Comparison of ENCODE assay signal across 1 cellular context in genomic region chr2:208252766-208253492, GRCh38.
A peak's percentile ranks its signal among the peaks of the same experiment; 100 is the strongest.
TF ChIP-seq lines count a peak whose summit lies in the region.

No MANE protein-coding gene starts in this region.

TF ChIP-seq in HepG2, 621 proteins besides CTCF, POLR2A, EP300 and RAD21 (continued from another document and continues in another):
- TF ChIP-seq PRDM10 (CRISPR knock-in tag; IDR thresholded peaks at IDR 0.05; ENCODE audit: low read depth) (no peak), MAFK (conservative IDR thresholded peaks at IDR 0.05 in 1 of 2, IDR thresholded peaks at IDR 0.05 in 1 of 2; ENCODE audit: low read length in 2 of 2) (peak; percentile 52 to 60), ZNF276 (CRISPR knock-in tag; IDR thresholded peaks at IDR 0.05; ENCODE audit: low read depth) (no peak), NR2C2 (CRISPR knock-in tag; IDR thresholded peaks at IDR 0.05; ENCODE audit: borderline replicate concordance) (no peak), DNMT3B (CRISPR knock-in tag; conservative IDR thresholded peaks at IDR 0.05) (no peak), REPIN1 (CRISPR knock-in tag; IDR thresholded peaks at IDR 0.05; ENCODE audit: borderline replicate concordance, low read depth) (0 out of 2 replicates have a peak, but pooled peaks have one; percentile 12), HDAC2 (CRISPR knock-in tag; IDR thresholded peaks at IDR 0.05) (no peak), GFI1 (CRISPR knock-in tag; IDR thresholded peaks at IDR 0.05; ENCODE audit: borderline replicate concordance) (no peak), MBD4 (IDR thresholded peaks at IDR 0.05; ENCODE audit: borderline replicate concordance, low read length) (no peak), POGK (CRISPR knock-in tag; conservative IDR thresholded peaks at IDR 0.05) (no peak), MEIS2 (CRISPR knock-in tag; IDR thresholded peaks at IDR 0.05) (no peak), ARHGAP35 (CRISPR knock-in tag; IDR thresholded peaks at IDR 0.05; ENCODE audit: borderline replicate concordance) (no peak), ASH2L (IDR thresholded peaks at IDR 0.05; ENCODE audit: insufficient read length, low read depth, low read length) (no peak), MED1 (CRISPR knock-in tag; IDR thresholded peaks at IDR 0.05) (no peak), ZC3H4 (CRISPR knock-in tag; IDR thresholded peaks at IDR 0.05; ENCODE audit: borderline replicate concordance) (no peak), ZNF704 (CRISPR knock-in tag; IDR thresholded peaks at IDR 0.05; ENCODE audit: borderline replicate concordance) (no peak), ZNF629 (CRISPR knock-in tag; conservative IDR thresholded peaks at IDR 0.05) (no peak), SNRNP70 (IDR thresholded peaks at IDR 0.05; ENCODE audit: low read depth, low read length) (no peak), TBP (CRISPR knock-in tag; IDR thresholded peaks at IDR 0.05) (no peak), FOXM1 (CRISPR knock-in tag; IDR thresholded peaks at IDR 0.05) (no peak), KLF13 (CRISPR knock-in tag; IDR thresholded peaks at IDR 0.05) (no peak), MAFF (IDR thresholded peaks at IDR 0.05; ENCODE audit: low read depth, low read length) (peak; percentile 52), ZNF770 (CRISPR knock-in tag; IDR thresholded peaks at IDR 0.05) (no peak), ZNF282 (IDR thresholded peaks at IDR 0.05; ENCODE audit: partially characterized antibody) (no peak), NFIB (CRISPR knock-in tag; IDR thresholded peaks at IDR 0.05; ENCODE audit: borderline replicate concordance) (no peak), BRD4 (CRISPR knock-in tag; IDR thresholded peaks at IDR 0.05) (no peak), RBFOX2 (IDR thresholded peaks at IDR 0.05; ENCODE audit: low read depth, low read length) (peak; percentile 70), SNAPC4 (CRISPR knock-in tag; IDR thresholded peaks at IDR 0.05) (no peak), ZNF777 (CRISPR knock-in tag; IDR thresholded peaks at IDR 0.05) (no peak), ZNF354B (CRISPR knock-in tag; IDR thresholded peaks at IDR 0.05) (no peak), HMGXB4 (CRISPR knock-in tag; IDR thresholded peaks at IDR 0.05; ENCODE audit: borderline replicate concordance in 1 of 2, low read depth in 1 of 2) (no peak), MIER3 (CRISPR knock-in tag; IDR thresholded peaks at IDR 0.05; ENCODE audit: borderline replicate concordance) (no peak), DRAP1 (CRISPR knock-in tag; IDR thresholded peaks at IDR 0.05) (no peak), TARDBP (CRISPR knock-in tag; IDR thresholded peaks at IDR 0.05) (no peak), HOXD1 (CRISPR knock-in tag; IDR thresholded peaks at IDR 0.05) (no peak), ZNF615 (CRISPR knock-in tag; IDR thresholded peaks at IDR 0.05; ENCODE audit: borderline replicate concordance) (no peak), ZNF205 (CRISPR knock-in tag; IDR thresholded peaks at IDR 0.05) (no peak), ZNF3 (CRISPR knock-in tag; IDR thresholded peaks at IDR 0.05) (no peak), PAXIP1 (CRISPR knock-in tag; conservative IDR thresholded peaks at IDR 0.05) (no peak)
